17 cellular contexts compared by ENCODE assay signal in genomic region chr11:36469881-36470802, GRCh38. TPM values are rescaled to one million over a fixed set of nuclear protein-coding genes. Genes with fewer than 3 reads are reported as not detected.
DNase-seq lines count a peak whose midpoint lies in the region; FAIRE-seq and TF ChIP-seq lines count a peak whose summit lies in the region.
"Had no signal": no experiment of that assay in that cellular context is flagged by ENCODE, and none has a peak within 500 bp of the region (broad histone marks: within the 10 kb centered on the region; RNA-seq: fewer than 3 reads in every experiment).

No MANE protein-coding gene starts in this region.

- no peak overlapping the region for H3K4me3 Mint-ChIP-seq in progenitor cell of endocrine pancreas (ENCODE audit: low read depth)
- H3K4me3 Mint-ChIP-seq in activated CD4-positive, alpha-beta memory T cell treated with anti-CD3 and anti-CD28 coated beads for 36 hours, result no peak overlapping the region
- H3K4me3 Mint-ChIP-seq: stimulated activated memory B cell treated with anti-CD40 and anti-IgM and Interleukin-4, amounts not matched to agents 10 μg/mL and 1 μg/mL and 100 μg/mL, for 72 hours had no signal

- peaks cover 3% of the 10 kb centered on the region for H3K27me3 Mint-ChIP-seq in progenitor cell of endocrine pancreas
- no peaks in the 10 kb centered on the region for H3K27me3 Mint-ChIP-seq in activated CD4-positive, alpha-beta memory T cell treated with anti-CD3 and anti-CD28 coated beads for 36 hours

- peak overlapping the region; percentile 86 for H3K27ac Mint-ChIP-seq in progenitor cell of endocrine pancreas
- H3K27ac Mint-ChIP-seq in activated CD4-positive, alpha-beta memory T cell treated with anti-CD3 and anti-CD28 coated beads for 36 hours, result no peak overlapping the region
- H3K27ac Mint-ChIP-seq: stimulated activated memory B cell treated with anti-CD40 and anti-IgM and Interleukin-4, amounts not matched to agents 10 μg/mL and 1 μg/mL and 100 μg/mL, for 72 hours had no signal

- DNase-seq in EH (ENCODE audit: low read depth) (peak; percentile 74), NAMALWA (ENCODE audit: low spot score) (peak; percentile 5), fibroblast of gingiva (ENCODE audit: low read depth) (peak; percentile 37), progenitor cell of endocrine pancreas (ENCODE audit: low spot score, unreplicated experiment) (no peak), amygdala (lab: John Stamatoyannopoulos, UW) (no peak), small intestine (no peak), NCI-H774 (lab: John Stamatoyannopoulos, UW) (no peak)
- DNase-seq in activated CD4-positive, alpha-beta memory T cell treated with anti-CD3 and anti-CD28 coated beads for 36 hours, result no peak
- DNase-seq: activated CD4-positive, alpha-beta T cell treated with anti-CD3 and anti-CD28 coated beads, Interleukin-2, amount 50 U/mL, for 1 hour; activated effector memory CD4-positive, alpha-beta T cell treated with Interleukin-2 at 50 U/mL for 16 hours; NCI-H748 treated with DMSO at 0.1 percent for 48 hours had no signal

- H3K4me1 ChIP-seq in small intestine (ENCODE audit: control insufficient read depth in 2 of 2, insufficient read depth in 1 of 2, low read depth in 1 of 2, low read length in 1 of 2), result no peaks in the 10 kb centered on the region

- POLR2A ChIA-PET in activated CD4-positive, alpha-beta memory T cell treated with anti-CD3 and anti-CD28 coated beads for 36 hours (lab: Charles Lee), result no interaction called here

- CTCF ChIA-PET in activated CD4-positive, alpha-beta memory T cell treated with anti-CD3 and anti-CD28 coated beads for 36 hours (lab: Charles Lee), result interaction anchor here (0.9 to 1.9 kb wide), 5 partner anchors 9 to 178 kb away, joined by 3 to 7 read pairs (median 3); no protein-coding TSS in a partner anchor

- no peaks in the 10 kb centered on the region for H3K9me3 ChIP-seq in small intestine (ENCODE audit: control insufficient read depth, low read depth)
- H3K9me3 ChIP-seq: esophagus muscularis mucosa, neutrophil had no signal

- H3K4me1 Mint-ChIP-seq in progenitor cell of endocrine pancreas (ENCODE audit: low read depth), result no peaks in the 10 kb centered on the region
- H3K4me1 Mint-ChIP-seq in activated CD4-positive, alpha-beta memory T cell treated with anti-CD3 and anti-CD28 coated beads for 36 hours (ENCODE audit: low read depth), result peaks cover 5% of the 10 kb centered on the region
- H3K4me1 Mint-ChIP-seq: stimulated activated memory B cell treated with anti-CD40 and anti-IgM and Interleukin-4, amounts not matched to agents 10 μg/mL and 1 μg/mL and 100 μg/mL, for 72 hours had no signal

- FAIRE-seq in small intestine (lab: Jason Lieb, UNC), result no peak
- FAIRE-seq: GM19239, islet of Langerhans had no signal

- intact Hi-C loops in activated CD4-positive, alpha-beta memory T cell treated with anti-CD3 and anti-CD28 coated beads for 36 hours (cut with micrococcal nuclease), result no loop called here

- no peaks in the 10 kb centered on the region for H3K36me3 Mint-ChIP-seq in progenitor cell of endocrine pancreas (ENCODE audit: insufficient read depth)
- peaks cover 7% of the 10 kb centered on the region for H3K36me3 Mint-ChIP-seq in activated CD4-positive, alpha-beta memory T cell treated with anti-CD3 and anti-CD28 coated beads for 36 hours

- no peaks in the 10 kb centered on the region for H3K9me3 Mint-ChIP-seq in progenitor cell of endocrine pancreas (ENCODE audit: low read depth)
- H3K9me3 Mint-ChIP-seq in activated CD4-positive, alpha-beta memory T cell treated with anti-CD3 and anti-CD28 coated beads for 36 hours, result no peaks in the 10 kb centered on the region
- H3K9me3 Mint-ChIP-seq: stimulated activated memory B cell treated with anti-CD40 and anti-IgM and Interleukin-4, amounts not matched to agents 10 μg/mL and 1 μg/mL and 100 μg/mL, for 72 hours had no signal

- H3K4me3 ChIP-seq in small intestine (ENCODE audit: low read depth in 1 of 2, low read length in 2 of 2), result no peak overlapping the region
- H3K4me3 ChIP-seq: esophagus muscularis mucosa, SK-N-MC had no signal

- TF ChIP-seq CTCF in progenitor cell of endocrine pancreas (IDR thresholded peaks at IDR 0.05; ENCODE audit: unreplicated experiment), result no peak

- H3K36me3 ChIP-seq in small intestine (ENCODE audit: control insufficient read depth in 2 of 2, insufficient read depth in 2 of 2, low read length in 2 of 2), result peaks cover 0 to 2% of the 10 kb centered on the region in 2 donors
- H3K36me3 ChIP-seq: neutrophil had no signal

- WGBS in small intestine, 3 donors, result 60 to 73% (median 67%) methylated on average over 5 of the region's 5 CpGs

- H3K27ac ChIP-seq in small intestine (ENCODE audit: low read depth in 1 of 2, low read length in 1 of 2), result no peak overlapping the region
- H3K27ac ChIP-seq: esophagus muscularis mucosa, neutrophil, SK-N-MC had no signal

- H3K27me3 ChIP-seq in small intestine (ENCODE audit: control insufficient read depth in 2 of 2, insufficient read depth in 2 of 2, low read length in 2 of 2), result no peaks in the 10 kb centered on the region
- H3K27me3 ChIP-seq: esophagus muscularis mucosa, neutrophil had no signal

RNA-seq across cellular contexts. Expression of gene TRAF6, which starts 39.9 kb away (rescaled TPM):
- total RNA-seq in progenitor cell of endocrine pancreas, result 15.1 and 16.9 TPM in 2 replicates
- polyA plus RNA-seq in small intestine, result 1 to 10 TPM; 3.6 to 5.4 (median 3.8) TPM
- 10 to 100 TPM; 12.0 to 12.1 TPM for total RNA-seq in activated CD4-positive, alpha-beta memory T cell treated with anti-CD3 and anti-CD28 coated beads for 36 hours

Comparison
In these comparisons a context has a peak if more than half of its experiments do, and no peak if none do; other contexts are left out.
1. DNase-seq: peak in EH (single experiment), NAMALWA (single experiment) and fibroblast of gingiva (single experiment); none in progenitor cell of endocrine pancreas (single experiment), amygdala (0 of 56), small intestine (single experiment), activated CD4-positive, alpha-beta memory T cell treated with anti-CD3 and anti-CD28 coated beads for 36 hours (single experiment) and NCI-H774 (single experiment).